ENCODE assay signal across 12 cellular contexts in genomic region chr20:891121-892080, GRCh38. TPM values are rescaled to one million over a fixed set of nuclear protein-coding genes. Genes with fewer than 3 reads are reported as not detected.
A peak's percentile ranks its signal among the peaks of the same experiment; 100 is the strongest.
DNase-seq lines count a peak whose midpoint lies in the region; ATAC-seq and TF ChIP-seq lines count a peak whose summit lies in the region.
"Had no signal": no experiment of that assay in that cellular context is flagged by ENCODE, and none has a peak within 500 bp of the region (broad histone marks: within the 10 kb centered on the region; RNA-seq: fewer than 3 reads in every experiment).

No MANE protein-coding gene starts in this region.

- DNase-seq in amygdala (lab: John Stamatoyannopoulos, UW), result peak in 36 of 56 donors; percentile 6 to 80 (median 50)
- DNase-seq in kidney tubule cell (ENCODE audit: low spot score), result peak; percentile 95
- DNase-seq in superior temporal gyrus (ENCODE audit: extremely low spot score), result peak; percentile 53
- DNase-seq in WERI-Rb-1, result no peak
- DNase-seq in SIG-M5 (lab: John Stamatoyannopoulos, UW), result no peak
- DNase-seq in left lobe of liver (ENCODE audit: low spot score), result no peak
- no peak for DNase-seq in activated naive CD4-positive, alpha-beta T cell treated with anti-CD3 and anti-CD28 coated beads for 36 hours
- DNase-seq: dermis blood vessel endothelial cell, EL, NCI-H1436 treated with DMSO at 0.1 percent for 48 hours had no signal

- H3K27ac Mint-ChIP-seq in activated naive CD4-positive, alpha-beta T cell treated with anti-CD3 and anti-CD28 coated beads for 36 hours, result no peak overlapping the region

- TF ChIP-seq CTCF in WERI-Rb-1 (IDR thresholded peaks at IDR 0.05; ENCODE audit: low read depth, low read length), result no peak

- no peaks in the 10 kb centered on the region for H3K27me3 Mint-ChIP-seq in activated naive CD4-positive, alpha-beta T cell treated with anti-CD3 and anti-CD28 coated beads for 36 hours (ENCODE audit: low read depth)

- no peak overlapping the region for H3K4me3 Mint-ChIP-seq in activated naive CD4-positive, alpha-beta T cell treated with anti-CD3 and anti-CD28 coated beads for 36 hours

- peak; percentile 55 for ATAC-seq in HG02610 (IDR thresholded peaks at IDR 0.05; ENCODE audit: unreplicated experiment)
- no peak for ATAC-seq in left lobe of liver

- intact Hi-C loops in activated naive CD4-positive, alpha-beta T cell treated with anti-CD3 and anti-CD28 coated beads for 36 hours (cut with micrococcal nuclease), result no loop called here

- H3K36me3 Mint-ChIP-seq in activated naive CD4-positive, alpha-beta T cell treated with anti-CD3 and anti-CD28 coated beads for 36 hours (ENCODE audit: low read depth), result no peaks in the 10 kb centered on the region

- no peaks in the 10 kb centered on the region for H3K27me3 ChIP-seq in WERI-Rb-1 (ENCODE audit: insufficient read depth, low read depth, severe bottlenecking)

- H3K27ac ChIP-seq in WERI-Rb-1, result no peak overlapping the region
- H3K27ac ChIP-seq: SK-N-MC had no signal

- H3K36me3 ChIP-seq in WERI-Rb-1, result no peaks in the 10 kb centered on the region

- no peak overlapping the region for H3K4me3 ChIP-seq in WERI-Rb-1 (ENCODE audit: low read depth, low read length)
- H3K4me3 ChIP-seq: SK-N-MC had no signal

- H3K9me3 Mint-ChIP-seq in activated naive CD4-positive, alpha-beta T cell treated with anti-CD3 and anti-CD28 coated beads for 36 hours, result no peaks in the 10 kb centered on the region

- CTCF ChIA-PET in activated naive CD4-positive, alpha-beta T cell treated with anti-CD3 and anti-CD28 coated beads for 36 hours (lab: Charles Lee), result interaction anchor here (0.7 kb wide), 1 partner anchor 76 kb away, joined by 3 read pairs; no protein-coding TSS in a partner anchor

- no peaks in the 10 kb centered on the region for H3K9me3 ChIP-seq in WERI-Rb-1 (ENCODE audit: severe bottlenecking)

- H3K4me1 Mint-ChIP-seq in activated naive CD4-positive, alpha-beta T cell treated with anti-CD3 and anti-CD28 coated beads for 36 hours (ENCODE audit: low read depth), result no peaks in the 10 kb centered on the region

RNA-seq across cellular contexts. Expression of gene ANGPT4, which starts 24.7 kb away (rescaled TPM):
- total RNA-seq in left lobe of liver, result 0.05 TPM
- not detected for total RNA-seq in activated naive CD4-positive, alpha-beta T cell treated with anti-CD3 and anti-CD28 coated beads for 36 hours
- total RNA-seq: dermis blood vessel endothelial cell had no signal

RNA-seq across cellular contexts. Expression of gene FAM110A, which starts 57.9 kb away (rescaled TPM):
- 1.7 TPM for total RNA-seq in left lobe of liver
- total RNA-seq in activated naive CD4-positive, alpha-beta T cell treated with anti-CD3 and anti-CD28 coated beads for 36 hours, result 10 to 100 TPM; 15.4 to 16.2 TPM

Comparison
In these comparisons a context has a peak if more than half of its experiments do, and no peak if none do; other contexts are left out.
1. DNase-seq: peak in amygdala (36 of 56), kidney tubule cell (single experiment) and superior temporal gyrus (single experiment); none in WERI-Rb-1 (single experiment), SIG-M5 (single experiment), left lobe of liver (single experiment) and activated naive CD4-positive, alpha-beta T cell treated with anti-CD3 and anti-CD28 coated beads for 36 hours (single experiment).